19 cellular contexts compared by ENCODE assay signal in genomic region chr1:204125759-204126351, GRCh38. TPM values are rescaled to one million over a fixed set of nuclear protein-coding genes. Genes with fewer than 3 reads are reported as not detected.
DNase-seq lines count a peak whose midpoint lies in the region; ATAC-seq and TF ChIP-seq lines count a peak whose summit lies in the region.
"Had no signal": no experiment of that assay in that cellular context is flagged by ENCODE, and none has a peak within 500 bp of the region (broad histone marks: within the 10 kb centered on the region; RNA-seq: fewer than 3 reads in every experiment).

No MANE protein-coding gene starts in this region.

- H3K4me1 Mint-ChIP-seq in chondrocyte (ENCODE audit: low read depth) (peaks cover 30% of the 10 kb centered on the region), nephron progenitor cell (peaks cover 54% of the 10 kb centered on the region)

- peaks cover 0 to 52% (median 27%) of the 10 kb centered on the region in 4 donors for H3K4me1 ChIP-seq in tibial artery

- intact Hi-C loops in tibial artery (cut with DNase I; ENCODE audit: low total_unique reads): no loop called here

- H3K27ac Mint-ChIP-seq in chondrocyte (ENCODE audit: unreplicated experiment) (no peak overlapping the region), nephron progenitor cell (peak overlapping the region; percentile 97)
- H3K27ac Mint-ChIP-seq: CD4-positive, CD25-positive, alpha-beta regulatory T cell had no signal

- DNase-seq in chondrocyte (ENCODE audit: low spot score): peak; percentile 92
- no peak for DNase-seq in nephron progenitor cell
- DNase-seq in tibial artery: no peak
- DNase-seq in activated CD4-positive, alpha-beta T cell treated with anti-CD3 and anti-CD28 coated beads, Interleukin-2, amount 50 U/mL, for 4 hours: no peak
- no peak for DNase-seq in amygdala (lab: John Stamatoyannopoulos, UW)
- DNase-seq in NCI-H2227 treated with DMSO at 0.1 percent for 48 hours (lab: John Stamatoyannopoulos, UW): no peak
- DNase-seq: CD4-positive, CD25-positive, alpha-beta regulatory T cell; DMS79 treated with DMSO at 0.1 percent for 48 hours; MM.1S; NCI-H1092; NCI-H1436; NCI-H187 treated with DMSO at 0.1 percent for 48 hours; NCI-H510A; NCI-H748 treated with DMSO at 0.1 percent for 48 hours; NK-92 treated with Interleukin-12 subunit alpha and Interleukin-12 subunit beta, amount 100 ng/mL, for 24 hours had no signal

- no peaks in the 10 kb centered on the region for H3K27me3 ChIP-seq in tibial artery

- H3K4me3 Mint-ChIP-seq in chondrocyte (ENCODE audit: unreplicated experiment): no peak overlapping the region
- H3K4me3 Mint-ChIP-seq in nephron progenitor cell: no peak overlapping the region
- H3K4me3 Mint-ChIP-seq: CD4-positive, CD25-positive, alpha-beta regulatory T cell had no signal

- no peaks in the 10 kb centered on the region for H3K9me3 Mint-ChIP-seq in chondrocyte (ENCODE audit: low read depth)
- no peaks in the 10 kb centered on the region for H3K9me3 Mint-ChIP-seq in nephron progenitor cell
- H3K9me3 Mint-ChIP-seq: CD4-positive, CD25-positive, alpha-beta regulatory T cell had no signal

- no peak for TF ChIP-seq CTCF in VCaP (conservative IDR thresholded peaks at IDR 0.05)
- TF ChIP-seq CTCF in chondrocyte (IDR thresholded peaks at IDR 0.05): no peak
- TF ChIP-seq CTCF in nephron progenitor cell (IDR thresholded peaks at IDR 0.05): no peak
- no peak for TF ChIP-seq CTCF in tibial artery (IDR thresholded peaks at IDR 0.05)

- H3K36me3 Mint-ChIP-seq in chondrocyte (ENCODE audit: low read depth) (peaks cover 3% of the 10 kb centered on the region), nephron progenitor cell (ENCODE audit: low read depth) (peaks cover 35% of the 10 kb centered on the region)
- H3K36me3 Mint-ChIP-seq: CD4-positive, CD25-positive, alpha-beta regulatory T cell had no signal

- H3K27me3 Mint-ChIP-seq in chondrocyte (ENCODE audit: low read depth) (no peaks in the 10 kb centered on the region), nephron progenitor cell (ENCODE audit: low read depth, poor library complexity) (no peaks in the 10 kb centered on the region)

- no peak overlapping the region for H3K4me3 ChIP-seq in tibial artery
- H3K4me3 ChIP-seq: A549 had no signal

- H3K36me3 ChIP-seq in tibial artery: peaks cover 48 to 60% (median 59%) of the 10 kb centered on the region in 3 donors

- H3K27ac ChIP-seq in VCaP (peak overlapping the region; percentile 43; the same call in 1 of the 2 replicates), tibial artery (peak overlapping the region; percentile 63 to 64)
- H3K27ac ChIP-seq: A549 had no signal

- no peak for ATAC-seq in GM18868 (IDR thresholded peaks at IDR 0.05; ENCODE audit: unreplicated experiment)
- ATAC-seq: A549 had no signal

- H3K9me3 ChIP-seq in tibial artery: no peaks in the 10 kb centered on the region
- H3K9me3 ChIP-seq: A549 had no signal

RNA-seq across cellular contexts. Expression of gene ETNK2, which starts 26.0 kb away (rescaled TPM):
- total RNA-seq in chondrocyte: 10.2 to 30.2 TPM (median 10.5 TPM) in 3 replicates

RNA-seq across cellular contexts. Expression of gene REN, which starts 40.3 kb away (rescaled TPM):
- not detected in 3 replicates for total RNA-seq in chondrocyte
- total RNA-seq: CD4-positive, CD25-positive, alpha-beta regulatory T cell; LHCN-M2 had no signal

RNA-seq across cellular contexts. Expression of gene SOX13, which starts 52.9 kb away (rescaled TPM):
- total RNA-seq in chondrocyte: 3.6 to 9.1 TPM (median 7.6 TPM) in 3 replicates
